In genomic region chr2:68043719-68044498, GRCh38 we compare ENCODE assay signal across 17 cellular contexts. TPM values are rescaled to one million over a fixed set of nuclear protein-coding genes. Genes with fewer than 3 reads are reported as not detected.
DNase-seq lines count a peak whose midpoint lies in the region; ATAC-seq, FAIRE-seq and TF ChIP-seq lines count a peak whose summit lies in the region.
"Had no signal": no experiment of that assay in that cellular context is flagged by ENCODE, and none has a peak within 500 bp of the region (broad histone marks: within the 10 kb centered on the region; RNA-seq: fewer than 3 reads in every experiment).

No MANE protein-coding gene starts in this region.

- peak; percentile 76 to 93; a peak in 5 of 6 replicates for ATAC-seq in A549
- ATAC-seq in HG02610 (IDR thresholded peaks at IDR 0.05; ENCODE audit: unreplicated experiment), result no peak
- ATAC-seq in activated CD4-positive, CD25-positive, alpha-beta regulatory T cell treated with anti-CD3 and anti-CD28 coated beads, Interleukin-2, amount 50 U/mL, for 24 hours, result no peak
- ATAC-seq: activated CD8-positive, alpha-beta T cell treated with anti-CD3 and anti-CD28 coated beads for 36 hours had no signal

- no peaks in the 10 kb centered on the region for H3K36me3 Mint-ChIP-seq in astrocyte (ENCODE audit: low read depth, unreplicated experiment)

- FAIRE-seq in A549 (lab: Jason Lieb, UNC) (no peak), astrocyte (lab: Jason Lieb, UNC) (no peak)

- no peak overlapping the region for H3K4me3 Mint-ChIP-seq in astrocyte (ENCODE audit: unreplicated experiment)
- H3K4me3 Mint-ChIP-seq: activated CD8-positive, alpha-beta T cell treated with anti-CD3 and anti-CD28 coated beads for 36 hours had no signal

- H3K9ac ChIP-seq in astrocyte (ENCODE audit: low read length), result peak overlapping the region; percentile 40

- no peak overlapping the region for H3K4me3 ChIP-seq in A549
- H3K4me3 ChIP-seq in astrocyte (ENCODE audit: insufficient read depth, low read depth, low read length), result no peak overlapping the region
- H3K4me3 ChIP-seq in prostate gland, result no peak overlapping the region
- H3K4me3 ChIP-seq: esophagus muscularis mucosa, right atrium auricular region, testis had no signal

- no peak for TF ChIP-seq POLR2A in A549 (IDR thresholded peaks at IDR 0.05; ENCODE audit: low read length)
- no peak for TF ChIP-seq POLR2A in prostate gland (IDR thresholded peaks at IDR 0.05)

- H3K79me2 ChIP-seq in astrocyte (ENCODE audit: insufficient read depth, low read length), result peaks cover 16% of the 10 kb centered on the region

- POLR2A ChIA-PET in A549 (lab: Yijun Ruan, JAX), result no interaction called here

- H2AFZ ChIP-seq in astrocyte (ENCODE audit: low read depth, low read length), result no peak overlapping the region

- intact Hi-C loops in prostate gland (cut with DNase I), result no loop called here

- H3K27ac Mint-ChIP-seq in astrocyte (ENCODE audit: unreplicated experiment), result peak overlapping the region; percentile 70
- H3K27ac Mint-ChIP-seq: activated CD8-positive, alpha-beta T cell treated with anti-CD3 and anti-CD28 coated beads for 36 hours had no signal

- no peak for TF ChIP-seq RAD21 in A549 (conservative IDR thresholded peaks at IDR 0.05 in 1 of 2, IDR thresholded peaks at IDR 0.05 in 1 of 2)

- no peaks in the 10 kb centered on the region for H3K9me3 ChIP-seq in A549
- no peaks in the 10 kb centered on the region for H3K9me3 ChIP-seq in astrocyte (ENCODE audit: insufficient read depth, low read depth, low read length)
- H3K9me3 ChIP-seq in prostate gland, result no peaks in the 10 kb centered on the region
- H3K9me3 ChIP-seq: esophagus muscularis mucosa, right atrium auricular region, testis had no signal

- peak in 1 of 2 experiments; percentile 18 for DNase-seq in A549 (ENCODE audit: low read depth in 1 of 2, low spot score in 1 of 2)
- peak; percentile 89 for DNase-seq in HS-5 (ENCODE audit: low read depth)
- peak; percentile 83 for DNase-seq in astrocyte (ENCODE audit: low read depth)
- DNase-seq in iris pigment epithelial cell (ENCODE audit: low read depth), result peak; percentile 90
- no peak for DNase-seq in SKM-1 (lab: John Stamatoyannopoulos, UW; ENCODE audit: unreplicated experiment)
- DNase-seq in prostate gland (ENCODE audit: low spot score), result no peak
- DNase-seq: activated CD8-positive, alpha-beta T cell treated with anti-CD3 and anti-CD28 coated beads for 36 hours; cerebellar nuclear complex; DMS153; islet precursor cell; NCI-H1092; NCI-H510A; testis had no signal

- peaks cover 18% of the 10 kb centered on the region for H3K4me1 Mint-ChIP-seq in astrocyte (ENCODE audit: low read depth, unreplicated experiment)

- CTCF ChIA-PET in A549 (lab: Yijun Ruan, JAX), result interaction anchor here (1.5 to 3.2 kb wide), 3 partner anchors 10 to 12 kb away, joined by 4 to 9 read pairs (median 8); no protein-coding TSS in a partner anchor

- H3K27me3 ChIP-seq in astrocyte (ENCODE audit: insufficient read depth, low read length), result no peaks in the 10 kb centered on the region
- H3K27me3 ChIP-seq in prostate gland (replicated peaks; ENCODE audit: insufficient read depth), result no peaks in the 10 kb centered on the region
- H3K27me3 ChIP-seq: esophagus muscularis mucosa, right atrium auricular region, testis had no signal

- 65% methylated on average over 8 of the region's 8 CpGs for WGBS in A549 (ENCODE audit: missing lambda C conversion rate)
- WGBS in prostate gland, result 82% methylated on average over 8 of the region's 8 CpGs

- H3K9me3 Mint-ChIP-seq in astrocyte (ENCODE audit: unreplicated experiment), result no peaks in the 10 kb centered on the region
- H3K9me3 Mint-ChIP-seq: activated CD8-positive, alpha-beta T cell treated with anti-CD3 and anti-CD28 coated beads for 36 hours had no signal

- H3K4me1 ChIP-seq in A549, result peaks cover 31% of the 10 kb centered on the region
- H3K4me1 ChIP-seq in astrocyte (ENCODE audit: insufficient read depth, low read length), result peaks cover 5% of the 10 kb centered on the region
- peaks cover 2% of the 10 kb centered on the region for H3K4me1 ChIP-seq in prostate gland (replicated peaks)
- H3K4me1 ChIP-seq: esophagus muscularis mucosa, right atrium auricular region, testis had no signal

- H3K36me3 ChIP-seq in astrocyte (ENCODE audit: insufficient read depth, low read length) (no peaks in the 10 kb centered on the region), prostate gland (no peaks in the 10 kb centered on the region)

- peaks cover 4% of the 10 kb centered on the region for H4K20me1 ChIP-seq in astrocyte (ENCODE audit: insufficient read depth, low read length)

- 0 out of 6 replicates have a peak overlapping the region, but pooled peaks of 1 of the 2 experiments have one; percentile 2 for H3K27ac ChIP-seq in A549
- peak overlapping the region; percentile 76 for H3K27ac ChIP-seq in astrocyte (ENCODE audit: low read depth, low read length)
- H3K27ac ChIP-seq in prostate gland, result no peak overlapping the region
- H3K27ac ChIP-seq: esophagus muscularis mucosa, right atrium auricular region, testis had no signal

- H3K4me2 ChIP-seq in A549, result peak overlapping the region; percentile 20
- H3K4me2 ChIP-seq in astrocyte (ENCODE audit: low read length), result peak overlapping the region; percentile 41

- TF ChIP-seq CTCF in A549 (IDR thresholded peaks at IDR 0.05) (no peak), astrocyte (IDR thresholded peaks at IDR 0.05; ENCODE audit: insufficient read depth, low read depth, low read length) (no peak), prostate gland (IDR thresholded peaks at IDR 0.05) (no peak)

- TF ChIP-seq EP300 in A549 (IDR thresholded peaks at IDR 0.05), result no peak

- no peaks in the 10 kb centered on the region for H3K27me3 Mint-ChIP-seq in astrocyte (ENCODE audit: low read depth, unreplicated experiment)
- H3K27me3 Mint-ChIP-seq: activated CD8-positive, alpha-beta T cell treated with anti-CD3 and anti-CD28 coated beads for 36 hours had no signal

TF ChIP-seq in A549, 52 proteins besides CTCF, POLR2A, EP300 and RAD21:
- TF ChIP-seq EHF (CRISPR knock-in tag; IDR thresholded peaks at IDR 0.05), result no peak
- no peak for TF ChIP-seq FOSL2 (IDR thresholded peaks at IDR 0.05)
- peak; percentile 63 for TF ChIP-seq FOSL2 (CRISPR knock-in tag; IDR thresholded peaks at IDR 0.05)

RNA-seq across cellular contexts. Expression of gene C1D, which starts 18.9 kb away (rescaled TPM):
- polyA plus RNA-seq in A549 (2011; rRNA removed), result 42.0 and 89.1 TPM in 2 replicates
- polyA plus RNA-seq in A549 (2012; cell fraction: cytosol; rRNA removed), result 16.1 and 21.6 TPM in 2 replicates
- 3.2 and 5.3 TPM in 2 replicates for polyA plus RNA-seq in A549 (2012; cell fraction: nucleus; rRNA removed)
- polyA plus RNA-seq in A549 (2017; fragmentation: RNase III; extraction: RNeasy Plus Mini Kit Qiagen cat#74134 plus additional on column Dnase treatment), result 57.5 to 69.8 TPM (median 62.5 TPM) in 3 replicates
- 4.1 and 4.2 TPM in 2 replicates for polyA minus RNA-seq in A549 (2011; rRNA and poly(A)+ RNA removed)
- total RNA-seq in astrocyte, result 19.0 and 21.8 TPM in 2 replicates
- 10 to 100 TPM; 31.5 to 51.6 TPM for total RNA-seq in prostate gland

Comparison
In these comparisons a context has a peak if more than half of its experiments do, and no peak if none do; other contexts are left out.
1. ATAC-seq: peak in A549 (2 of 2); none in HG02610 (single experiment) and activated CD4-positive, CD25-positive, alpha-beta regulatory T cell treated with anti-CD3 and anti-CD28 coated beads, Interleukin-2, amount 50 U/mL, for 24 hours (0 of 2).
2. DNase-seq: peak in HS-5 (single experiment), astrocyte (single experiment) and iris pigment epithelial cell (single experiment); none in SKM-1 (single experiment) and prostate gland (single experiment).